9 cellular contexts compared by ENCODE assay signal in genomic region chr1:67713071-67713806, GRCh38. TPM values are rescaled to one million over a fixed set of nuclear protein-coding genes. Genes with fewer than 3 reads are reported as not detected.
DNase-seq lines count a peak whose midpoint lies in the region; ATAC-seq and TF ChIP-seq lines count a peak whose summit lies in the region.
"Had no signal": no experiment of that assay in that cellular context is flagged by ENCODE, and none has a peak within 500 bp of the region (broad histone marks: within the 10 kb centered on the region; RNA-seq: fewer than 3 reads in every experiment).

No MANE protein-coding gene starts in this region.

- peak overlapping the region; percentile 85 for H2AFZ ChIP-seq in OCI-LY7 (ENCODE audit: low read length)

- H3K27ac ChIP-seq in right atrium auricular region (no peak overlapping the region), OCI-LY7 (ENCODE audit: low read depth, low read length, poor library complexity, severe bottlenecking) (peak overlapping the region; percentile 67), aorta (ENCODE audit: low read depth in 1 of 2, low read length in 2 of 2) (peak overlapping the region in 1 of 2 donors; percentile 56)
- H3K27ac ChIP-seq: lower lobe of right lung had no signal

- H3K36me3 ChIP-seq in right atrium auricular region = no peaks in the 10 kb centered on the region
- H3K36me3 ChIP-seq in OCI-LY7 (ENCODE audit: insufficient read depth, low read length) = no peaks in the 10 kb centered on the region
- no peaks in the 10 kb centered on the region for H3K36me3 ChIP-seq in aorta (ENCODE audit: control insufficient read depth in 1 of 2, insufficient read depth in 2 of 2, low read length in 1 of 2)
- H3K36me3 ChIP-seq: lower lobe of right lung had no signal

- DNase-seq in Right ventricle myocardium superior (no peak), right atrium auricular region (ENCODE audit: low spot score) (no peak), OCI-LY7 (ENCODE audit: low spot score) (peak; percentile 63), fibroblast of gingiva (ENCODE audit: low read depth) (peak; percentile 65), aorta (no peak), NCI-H1694 treated with DMSO at 0.1 percent for 48 hours (lab: John Stamatoyannopoulos, UW) (no peak), WTC11 (ENCODE audit: low spot score) (no peak)
- DNase-seq: lower lobe of right lung had no signal

- H3K4me1 ChIP-seq in right atrium auricular region (peaks cover 0 to 39% of the 10 kb centered on the region in 2 donors), OCI-LY7 (ENCODE audit: insufficient read depth, low read length, poor library complexity, severe bottlenecking) (peaks cover 44% of the 10 kb centered on the region), aorta (ENCODE audit: control insufficient read depth in 1 of 2, insufficient read depth in 2 of 2, low read length in 2 of 2) (peaks cover 0 to 8% of the 10 kb centered on the region in 2 donors)

- H3K36me3 Mint-ChIP-seq in WTC11 = no peaks in the 10 kb centered on the region

- H3K9me2 ChIP-seq in OCI-LY7 (ENCODE audit: insufficient read depth, low read length) = no peaks in the 10 kb centered on the region

- H3K4me3 ChIP-seq in right atrium auricular region = no peak overlapping the region
- H3K4me3 ChIP-seq in OCI-LY7 (ENCODE audit: low read depth, low read length, poor library complexity, severe bottlenecking) = peak overlapping the region; percentile 10
- no peak overlapping the region for H3K4me3 ChIP-seq in aorta (ENCODE audit: low read length in 2 of 2)
- H3K4me3 ChIP-seq: lower lobe of right lung had no signal

- H3K79me2 ChIP-seq in OCI-LY7 (ENCODE audit: insufficient read depth, low read depth, low read length) = no peaks in the 10 kb centered on the region

- ATAC-seq in Right ventricle myocardium superior (ENCODE audit: poor library complexity) (peak; percentile 32), aorta (ENCODE audit: low FRiP score) (peak; percentile 39), GM19397 (IDR thresholded peaks at IDR 0.05; ENCODE audit: unreplicated experiment) (no peak), WTC11 (no peak)

- H4K20me1 ChIP-seq in OCI-LY7 (ENCODE audit: insufficient read depth, low read length) = no peaks in the 10 kb centered on the region

- peak overlapping the region; percentile 73 for H3K4me2 ChIP-seq in OCI-LY7 (ENCODE audit: low read length)

- H3K27ac Mint-ChIP-seq in WTC11 = no peak overlapping the region

- intact Hi-C loops in Right ventricle myocardium superior (cut with DNase I) (no loop called here), OCI-LY7 (cut with micrococcal nuclease; ENCODE audit: unreplicated experiment) (loop anchor here (2.0 kb wide), 2 partner anchors 22 to 26 kb away; no protein-coding TSS in a partner anchor), aorta (cut with DNase I) (no loop called here)

- POLR2A ChIA-PET in OCI-LY7 (lab: Charles Lee) = interaction anchor here (0.6 to 3.4 kb wide), 16 partner anchors 10 to 69 kb away, joined by 3 to 15 read pairs (median 4); partner anchors contain the start of gene GADD45A
- POLR2A ChIA-PET in WTC11 (lab: Charles Lee) = no interaction called here

- no peaks in the 10 kb centered on the region for H3K27me3 Mint-ChIP-seq in WTC11 (ENCODE audit: low read depth)

- 81 to 86% methylated on average over 3 of the region's 3 CpGs for WGBS in aorta, 2 donors

- H3K4me1 Mint-ChIP-seq in WTC11 = peaks cover 10% of the 10 kb centered on the region

- no TSS peak for BruUV-seq in OCI-LY7 (replicated peaks; lab: Mats Ljungman, UMichigan)

- no peaks in the 10 kb centered on the region for H3K9me3 Mint-ChIP-seq in WTC11

- no peaks in the 10 kb centered on the region for H3K9me3 ChIP-seq in right atrium auricular region
- no peaks in the 10 kb centered on the region for H3K9me3 ChIP-seq in OCI-LY7 (ENCODE audit: low read length)
- H3K9me3 ChIP-seq in aorta (ENCODE audit: control insufficient read depth, low read length) = no peaks in the 10 kb centered on the region
- H3K9me3 ChIP-seq: lower lobe of right lung had no signal

- CTCF ChIA-PET in OCI-LY7 (lab: Charles Lee; ENCODE audit: unreplicated experiment) (interaction anchor here (1.1 to 1.3 kb wide), 3 partner anchors 8 to 21 kb away, joined by 3 to 4 read pairs (median 3); no protein-coding TSS in a partner anchor), WTC11 (lab: Charles Lee) (no interaction called here)

- no peak overlapping the region for H3K4me3 Mint-ChIP-seq in WTC11

- TF ChIP-seq CTCF in right atrium auricular region (IDR thresholded peaks at IDR 0.05) (no peak), OCI-LY7 (conservative IDR thresholded peaks at IDR 0.05; ENCODE audit: low read length) (no peak), WTC11 (IDR thresholded peaks at IDR 0.05) (no peak)

- H3K27me3 ChIP-seq in right atrium auricular region (no peaks in the 10 kb centered on the region), aorta (ENCODE audit: control insufficient read depth in 1 of 2, insufficient read depth in 2 of 2, low read length in 1 of 2) (no peaks in the 10 kb centered on the region)

TF ChIP-seq in WTC11, 78 proteins besides CTCF, POLR2A, EP300 and RAD21 (continues in another document):
- TF ChIP-seq E2F4 (CRISPR knock-in tag; IDR thresholded peaks at IDR 0.05; ENCODE audit: borderline replicate concordance, low read depth) (no peak), TCF7 (CRISPR knock-in tag; IDR thresholded peaks at IDR 0.05; ENCODE audit: low read depth) (no peak), ZNF425 (CRISPR knock-in tag; conservative IDR thresholded peaks at IDR 0.05) (no peak), HMGXB4 (CRISPR knock-in tag; IDR thresholded peaks at IDR 0.05) (no peak), SMAD3 (CRISPR knock-in tag; IDR thresholded peaks at IDR 0.05; ENCODE audit: borderline replicate concordance) (no peak), JAZF1 (CRISPR knock-in tag; IDR thresholded peaks at IDR 0.05) (no peak), KAT7 (CRISPR knock-in tag; IDR thresholded peaks at IDR 0.05; ENCODE audit: borderline replicate concordance) (no peak), MLX (CRISPR knock-in tag; IDR thresholded peaks at IDR 0.05) (no peak)

RNA-seq across cellular contexts. Expression of gene GADD45A, which starts 28.2 kb away (rescaled TPM):
- total RNA-seq in Right ventricle myocardium superior (48.1 TPM), right atrium auricular region (10 to 100 TPM; 25.3 to 26.6 TPM), OCI-LY7 (2022) (48.6 and 54.9 TPM in 2 replicates), aorta (100 to 1,000 TPM in 1 of 2 donors, 10 to 100 TPM in 1; 49.7 to 158 TPM), WTC11 (2021) (20.8 to 34.5 TPM (median 24.0 TPM) in 3 replicates)
- 46.8 and 60.7 TPM in 2 replicates for total RNA-seq in OCI-LY7 (2014; rRNA removed; shearing (Covaris generic))
- 100 to 1,000 TPM; 154 to 186 TPM for polyA plus RNA-seq in aorta

Comparison
In these comparisons a context has a peak if more than half of its experiments do, and no peak if none do; other contexts are left out.
1. ATAC-seq: peak in Right ventricle myocardium superior (single experiment) and aorta (single experiment); none in GM19397 (single experiment) and WTC11 (single experiment).
2. DNase-seq: peak in OCI-LY7 (single experiment) and fibroblast of gingiva (single experiment); none in Right ventricle myocardium superior (single experiment), right atrium auricular region (single experiment), aorta (0 of 2), NCI-H1694 treated with DMSO at 0.1 percent for 48 hours (single experiment) and WTC11 (single experiment).